Comparison of ENCODE assay signal across 25 cellular contexts in genomic region chr1:10756842-10757241, GRCh38. TPM values are rescaled to one million over a fixed set of nuclear protein-coding genes. Genes with fewer than 3 reads are reported as not detected.
DNase-seq lines count a peak whose midpoint lies in the region; ATAC-seq, FAIRE-seq and TF ChIP-seq lines count a peak whose summit lies in the region.
"Had no signal": no experiment of that assay in that cellular context is flagged by ENCODE, and none has a peak within 500 bp of the region (broad histone marks: within the 10 kb centered on the region; RNA-seq: fewer than 3 reads in every experiment).

No MANE protein-coding gene starts in this region.

- no peak for TF ChIP-seq EP300 in sigmoid colon (IDR thresholded peaks at IDR 0.05)

- peaks cover 36% of the 10 kb centered on the region for H3K4me1 Mint-ChIP-seq in GM23338

- no peaks in the 10 kb centered on the region for H3K36me3 Mint-ChIP-seq in GM23338 (ENCODE audit: low read depth)
- H3K36me3 Mint-ChIP-seq: naive thymus-derived CD4-positive, alpha-beta T cell had no signal

- DNase-seq in GM23338 (ENCODE audit: low spot score), result no peak
- DNase-seq in keratinocyte (ENCODE audit: low read depth, low spot score), result no peak
- DNase-seq in sigmoid colon, result no peak
- DNase-seq in lower lobe of right lung, result no peak
- no peak for DNase-seq in NOMO-1 treated with DMSO at 0.1 percent for 48 hours (lab: John Stamatoyannopoulos, UW; ENCODE audit: unreplicated experiment)
- DNase-seq in MV-4-11 (lab: John Stamatoyannopoulos, UW), result no peak
- DNase-seq in activated naive CD4-positive, alpha-beta T cell treated with Interleukin-2 at 50 U/mL for 16 hours, result no peak
- DNase-seq: ACHN; activated CD4-positive, alpha-beta T cell treated with anti-CD3 and anti-CD28 coated beads, Interleukin-2, amount 10 ng/mL, durations not matched to agents 7 days and 5 days; activated T-cell treated with anti-CD3 and anti-CD28 coated beads, Interleukin-2, amount 50 U/mL, for 48 hours; adrenal gland; BE2C; brain microvascular endothelial cell; DMS153; effector CD4-positive, alpha-beta T cell; left colon; mesendoderm; naive thymus-derived CD4-positive, alpha-beta T cell; NCI-H2029; NCI-H226; stimulated activated CD4-positive, alpha-beta T cell treated with anti-CD3 and anti-CD28 coated beads, Interleukin-2, amount 100 ng/mL, for 48 hours had no signal

- dilution Hi-C loops in keratinocyte (cut with MboI; ENCODE audit: extremely low pct_ligation_motif_present, low sequenced_read_pairs), result no loop called here

- no peaks in the 10 kb centered on the region for H3K36me3 ChIP-seq in GM23338 (ENCODE audit: insufficient read depth)
- H3K36me3 ChIP-seq in duodenal mucosa (ENCODE audit: control insufficient read depth in 1 of 2, insufficient read depth in 2 of 2, low read length in 2 of 2), result peaks cover 7 to 18% of the 10 kb centered on the region in 2 donors
- H3K36me3 ChIP-seq in keratinocyte (ENCODE audit: control insufficient read depth in 2 of 2, extremely low read depth in 1 of 2, insufficient read depth in 2 of 2, low read length in 2 of 2), result peaks cover 0 to 6% of the 10 kb centered on the region in 2 experiments
- peaks cover 0 to 13% (median 0%) of the 10 kb centered on the region in 4 donors for H3K36me3 ChIP-seq in sigmoid colon
- H3K36me3 ChIP-seq in lower lobe of right lung, result peaks cover 6% of the 10 kb centered on the region
- H3K36me3 ChIP-seq: adrenal gland, BE2C, brain microvascular endothelial cell had no signal

- 83 to 88% methylated on average over 10 of the region's 10 CpGs for WGBS in sigmoid colon, 2 donors

- no peak for TF ChIP-seq POLR2A in sigmoid colon (IDR thresholded peaks at IDR 0.05)

- H3K27me3 ChIP-seq in GM23338 (ENCODE audit: insufficient read depth) (no peaks in the 10 kb centered on the region), duodenal mucosa (ENCODE audit: control insufficient read depth in 1 of 2, insufficient read depth in 2 of 2, low read length in 2 of 2) (no peaks in the 10 kb centered on the region), keratinocyte (ENCODE audit: control insufficient read depth, extremely low read depth, insufficient read depth, low read length) (no peaks in the 10 kb centered on the region), sigmoid colon (no peaks in the 10 kb centered on the region), lower lobe of right lung (ENCODE audit: low read depth) (no peaks in the 10 kb centered on the region)
- H3K27me3 ChIP-seq: adrenal gland, BE2C, brain microvascular endothelial cell, hepatocyte, upper lobe of left lung had no signal

- intact Hi-C loops in sigmoid colon (cut with DNase I) (no loop called here), lower lobe of right lung (cut with DNase I) (no loop called here)

- H3K9me2 ChIP-seq in GM23338 (ENCODE audit: insufficient read depth), result no peaks in the 10 kb centered on the region

- H3K4me3 ChIP-seq in GM23338 (no peak overlapping the region), duodenal mucosa (ENCODE audit: low read depth in 1 of 2, low read length in 2 of 2) (no peak overlapping the region), keratinocyte (ENCODE audit: control insufficient read depth in 2 of 3, extremely low read depth in 1 of 3, insufficient read depth in 2 of 3, low read depth in 1 of 3, low read length in 3 of 3) (no peak overlapping the region), sigmoid colon (no peak overlapping the region), lower lobe of right lung (no peak overlapping the region)
- H3K4me3 ChIP-seq: adrenal gland, hepatocyte, upper lobe of left lung had no signal

- TF ChIP-seq CTCF in GM23338 (conservative IDR thresholded peaks at IDR 0.05; ENCODE audit: low read depth in 2 of 2) (no peak), keratinocyte (optimal IDR thresholded peaks at IDR 0.05 in 1 of 3, IDR thresholded peaks at IDR 0.05 in 1 of 3, conservative IDR thresholded peaks at IDR 0.05 in 1 of 3; ENCODE audit: extremely low read depth in 1 of 3, insufficient read depth in 2 of 3, low read length in 3 of 3) (no peak), sigmoid colon (IDR thresholded peaks at IDR 0.05) (no peak), lower lobe of right lung (IDR thresholded peaks at IDR 0.05) (no peak)

- H3K79me2 ChIP-seq in GM23338 (replicated peaks; ENCODE audit: insufficient read depth) (no peaks in the 10 kb centered on the region), keratinocyte (ENCODE audit: control insufficient read depth, insufficient read depth, low read length) (no peaks in the 10 kb centered on the region)
- H3K79me2 ChIP-seq: hepatocyte had no signal

- no peaks in the 10 kb centered on the region for H3F3A ChIP-seq in GM23338 (replicated peaks; ENCODE audit: low read depth)

- no peaks in the 10 kb centered on the region for H3K9me1 ChIP-seq in keratinocyte (ENCODE audit: control insufficient read depth, extremely low read depth, insufficient read depth, low read length)

- H3K4me2 ChIP-seq in GM23338 (no peak overlapping the region), keratinocyte (ENCODE audit: control insufficient read depth, extremely low read depth, insufficient read depth, low read depth, low read length) (no peak overlapping the region)
- H3K4me2 ChIP-seq: hepatocyte had no signal

- H3K9ac ChIP-seq in duodenal mucosa (ENCODE audit: low read depth in 1 of 2, low read length in 2 of 2), result peak overlapping the region; percentile 4 to 12
- H3K9ac ChIP-seq in keratinocyte (ENCODE audit: control insufficient read depth, extremely low read depth, insufficient read depth, low read length), result no peak overlapping the region

- H3K4me1 ChIP-seq in GM23338 (ENCODE audit: insufficient read depth), result peaks cover 7% of the 10 kb centered on the region; the same call in 1 of the 2 replicates
- H3K4me1 ChIP-seq in duodenal mucosa (ENCODE audit: control insufficient read depth in 1 of 2, insufficient read depth in 2 of 2, low read length in 2 of 2), result peaks cover 64 to 73% of the 10 kb centered on the region in 2 donors
- peaks cover 7% of the 10 kb centered on the region for H3K4me1 ChIP-seq in keratinocyte (ENCODE audit: control insufficient read depth, extremely low read depth, insufficient read depth, low read length)
- peaks cover 0 to 54% (median 42%) of the 10 kb centered on the region in 4 donors for H3K4me1 ChIP-seq in sigmoid colon
- H3K4me1 ChIP-seq in lower lobe of right lung, result peaks cover 27% of the 10 kb centered on the region

- H2AFZ ChIP-seq in GM23338 (no peak overlapping the region), keratinocyte (ENCODE audit: control insufficient read depth, low read length) (no peak overlapping the region)
- H2AFZ ChIP-seq: hepatocyte had no signal

- H3K27ac ChIP-seq in GM23338 (ENCODE audit: low read depth) (no peak overlapping the region), duodenal mucosa (ENCODE audit: low read depth, low read length) (peak overlapping the region; percentile 23), keratinocyte (ENCODE audit: control insufficient read depth, insufficient read depth, low read length) (no peak overlapping the region), sigmoid colon (peak overlapping the region in 3 of 4 donors; percentile 67 to 81 (median 69)), lower lobe of right lung (no peak overlapping the region)
- H3K27ac ChIP-seq: adrenal gland, brain microvascular endothelial cell, epithelial cell of prostate, hepatocyte had no signal

- ATAC-seq in GM23338 (peak; percentile 19), lower lobe of right lung (no peak)
- ATAC-seq: naive thymus-derived CD4-positive, alpha-beta T cell had no signal

- H3K9me3 ChIP-seq in duodenal mucosa (ENCODE audit: control insufficient read depth in 1 of 2, low read length in 2 of 2), result no peaks in the 10 kb centered on the region
- no peaks in the 10 kb centered on the region for H3K9me3 ChIP-seq in keratinocyte (ENCODE audit: control insufficient read depth, low read depth, low read length)
- no peaks in the 10 kb centered on the region for H3K9me3 ChIP-seq in sigmoid colon
- no peaks in the 10 kb centered on the region for H3K9me3 ChIP-seq in lower lobe of right lung
- H3K9me3 ChIP-seq: adrenal gland, BE2C, upper lobe of left lung had no signal

- H3K27ac Mint-ChIP-seq in GM23338, result peak overlapping the region; percentile 2; the same call in 1 of the 2 replicates
- H3K27ac Mint-ChIP-seq: activated CD4-positive, alpha-beta T cell treated with anti-CD3 and anti-CD28 coated beads, Interleukin-2, amount 10 ng/mL, durations not matched to agents 7 days and 5 days had no signal

- H4K20me1 ChIP-seq in GM23338 (replicated peaks; ENCODE audit: insufficient read depth) (no peaks in the 10 kb centered on the region), keratinocyte (ENCODE audit: control insufficient read depth, extremely low read depth, insufficient read depth, low read length) (no peaks in the 10 kb centered on the region)

- peak; percentile 62 for FAIRE-seq in keratinocyte (lab: Jason Lieb, UNC)

- peaks cover 11% of the 10 kb centered on the region for H3K27me3 Mint-ChIP-seq in GM23338 (ENCODE audit: insufficient read depth, low read depth, poor library complexity)
- H3K27me3 Mint-ChIP-seq: activated CD4-positive, alpha-beta T cell treated with anti-CD3 and anti-CD28 coated beads, Interleukin-2, amount 10 ng/mL, durations not matched to agents 7 days and 5 days had no signal

- H3K9me3 Mint-ChIP-seq in GM23338, result no peaks in the 10 kb centered on the region
- H3K9me3 Mint-ChIP-seq: activated CD4-positive, alpha-beta T cell treated with anti-CD3 and anti-CD28 coated beads, Interleukin-2, amount 10 ng/mL, durations not matched to agents 7 days and 5 days; naive thymus-derived CD4-positive, alpha-beta T cell had no signal

- H3K4me3 Mint-ChIP-seq in GM23338, result no peak overlapping the region
- H3K4me3 Mint-ChIP-seq: activated CD4-positive, alpha-beta T cell treated with anti-CD3 and anti-CD28 coated beads, Interleukin-2, amount 10 ng/mL, durations not matched to agents 7 days and 5 days had no signal

RNA-seq across cellular contexts. Expression of gene CASZ1, which starts 39.6 kb away (rescaled TPM):
- total RNA-seq in GM23338 (2014; rRNA removed; shearing (Covaris generic)), result 6.1 and 6.7 TPM in 2 replicates
- polyA plus RNA-seq in GM23338 (2016; fragmentation: Nextera tagmentation; extraction: Ambion mirVana) (6.2 and 8.7 TPM in 2 replicates), keratinocyte (2.8 to 5.0 TPM (median 4.4 TPM) in 3 replicates), sigmoid colon (10 to 100 TPM in 1 of 3 donors, 1 to 10 TPM in 2; 4.2 to 23.6 (median 9.2) TPM)
- 66.1 TPM for polyA plus RNA-seq in keratinocyte (2011; ENCODE audit: low read depth)
- 2.4 and 4.8 TPM in 2 replicates for polyA plus RNA-seq in keratinocyte (2011; cell fraction: cytosol; rRNA removed)
- polyA plus RNA-seq in keratinocyte (2011; cell fraction: nucleus; rRNA removed), result 18.6 and 23.7 TPM in 2 replicates
- 5.9 and 27.8 TPM in 2 replicates for polyA plus RNA-seq in keratinocyte (2012; ENCODE audit: low replicate concordance)
- 5.2 to 17.9 TPM (median 7.7 TPM) in 3 replicates for polyA minus RNA-seq in keratinocyte
- 9.6 TPM for polyA minus RNA-seq in keratinocyte (2011; cell fraction: cytosol; rRNA and poly(A)+ RNA removed)
- polyA minus RNA-seq in keratinocyte (2011; cell fraction: nucleus; rRNA and poly(A)+ RNA removed), result 17.5 and 18.8 TPM in 2 replicates
- total RNA-seq in sigmoid colon (10 to 100 TPM; 12.7 to 47.9 (median 32.3) TPM), lower lobe of right lung (47.5 TPM)

Comparison
In these comparisons a context has a peak if more than half of its experiments do, and no peak if none do; other contexts are left out.
1. H3K27ac ChIP-seq: peak in duodenal mucosa (single experiment) and sigmoid colon (3 of 4); none in GM23338 (single experiment), keratinocyte (single experiment) and lower lobe of right lung (single experiment).